ENCODE assay signal across 12 cellular contexts in the genomic region with DNA sequence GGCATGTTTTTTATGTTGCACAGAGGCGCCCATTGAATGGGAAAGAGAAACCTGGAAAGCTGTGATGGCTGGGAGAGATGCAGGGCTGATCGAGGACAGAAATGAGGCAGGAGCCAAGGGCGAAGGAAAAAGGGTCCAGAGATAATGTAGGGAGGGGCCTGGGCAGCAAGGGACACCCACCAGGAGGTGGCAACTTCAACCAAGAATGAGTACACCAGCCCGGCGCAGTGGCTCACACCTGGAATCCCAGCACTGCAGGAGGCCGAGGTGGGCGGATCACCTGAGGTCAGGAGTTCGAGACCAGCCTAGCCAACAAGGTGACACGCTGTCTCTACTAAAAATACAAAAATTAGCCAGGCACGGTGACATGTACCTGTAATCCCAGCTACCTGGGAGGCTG. TPM values are rescaled to one million over a fixed set of nuclear protein-coding genes. Genes with fewer than 3 reads are reported as not detected.
A peak's percentile ranks its signal among the peaks of the same experiment; 100 is the strongest.
DNase-seq lines count a peak whose midpoint lies in the region; ATAC-seq and TF ChIP-seq lines count a peak whose summit lies in the region.
"Had no signal": no experiment of that assay in that cellular context is flagged by ENCODE, and none has a peak within 500 bp of the region (broad histone marks: within the 10 kb centered on the region; RNA-seq: fewer than 3 reads in every experiment).

No MANE protein-coding gene starts in this region.

- peak overlapping the region; percentile 33 for H3K4me3 Mint-ChIP-seq in dendritic cell treated with granulocyte-macrophage colony-stimulating factor and Interleukin-4, amounts not matched to agents 40 ng/mL and 50 ng/mL, for 4 days
- H3K4me3 Mint-ChIP-seq in neural crest cell: peak overlapping the region; percentile 75
- H3K4me3 Mint-ChIP-seq: memory B cell had no signal

- no peak overlapping the region for H3K4me2 ChIP-seq in Karpas-422 (ENCODE audit: low read depth, low read length, poor library complexity, severe bottlenecking)

- DNase-seq in right atrium auricular region (ENCODE audit: low spot score): no peak
- DNase-seq in Right ventricle myocardium inferior (ENCODE audit: missing footprints): no peak
- DNase-seq in neural crest cell (ENCODE audit: low read depth, low spot score): no peak
- no peak for DNase-seq in vagina (ENCODE audit: extremely low spot score in 2 of 2)
- no peak for DNase-seq in anterior cingulate cortex (lab: John Stamatoyannopoulos, UW)
- no peak for DNase-seq in Karpas-422
- DNase-seq in NCI-H128 (lab: John Stamatoyannopoulos, UW; ENCODE audit: unreplicated experiment): no peak
- DNase-seq: BE2C, KG1, NCI-H526 had no signal

- intact Hi-C loops in Right ventricle myocardium inferior (cut with DNase I): loop anchor here (5.0 to 10.0 kb wide), 2 partner anchors 36 to 241 kb away; a partner anchor contains a TSS
- intact Hi-C loops in dendritic cell treated with granulocyte-macrophage colony-stimulating factor and Interleukin-4, amounts not matched to agents 40 ng/mL and 50 ng/mL, for 4 days (cut with micrococcal nuclease): loop anchor here (5.0 kb wide), 1 partner anchor 121 kb away; a partner anchor contains a TSS
- intact Hi-C loops in vagina (cut with DNase I): loop anchor here (10.0 kb wide), 4 partner anchors 49 to 289 kb away; a partner anchor contains a TSS

- no peaks in the 10 kb centered on the region for H3K9me2 ChIP-seq in Karpas-422 (replicated peaks; ENCODE audit: insufficient read depth, low read length)

- peaks cover 38% of the 10 kb centered on the region for H3K79me2 ChIP-seq in Karpas-422 (ENCODE audit: low read length)

- H3K27me3 Mint-ChIP-seq in dendritic cell treated with granulocyte-macrophage colony-stimulating factor and Interleukin-4, amounts not matched to agents 40 ng/mL and 50 ng/mL, for 4 days: no peaks in the 10 kb centered on the region
- peaks cover 4% of the 10 kb centered on the region for H3K27me3 Mint-ChIP-seq in neural crest cell (ENCODE audit: low read depth)
- H3K27me3 Mint-ChIP-seq: memory B cell had no signal

- TF ChIP-seq CTCF in right atrium auricular region (IDR thresholded peaks at IDR 0.05): no peak
- no peak for TF ChIP-seq CTCF in neural crest cell (conservative IDR thresholded peaks at IDR 0.05)
- no peak for TF ChIP-seq CTCF in vagina (IDR thresholded peaks at IDR 0.05)

- no peak for ATAC-seq in Right ventricle myocardium inferior

- H3K4me1 Mint-ChIP-seq in dendritic cell treated with granulocyte-macrophage colony-stimulating factor and Interleukin-4, amounts not matched to agents 40 ng/mL and 50 ng/mL, for 4 days (ENCODE audit: low read depth): peaks cover 70% of the 10 kb centered on the region
- H3K4me1 Mint-ChIP-seq in neural crest cell: peaks cover 51% of the 10 kb centered on the region

- no peaks in the 10 kb centered on the region for H3K9me3 ChIP-seq in right atrium auricular region
- H3K9me3 ChIP-seq in vagina: no peaks in the 10 kb centered on the region
- peaks cover 5% of the 10 kb centered on the region; the same call in 1 of the 2 replicates for H3K9me3 ChIP-seq in Karpas-422 (ENCODE audit: low read length)
- H3K9me3 ChIP-seq: BE2C had no signal

- H3K9ac ChIP-seq in Karpas-422 (ENCODE audit: low read length): no peak overlapping the region

- H3K36me3 ChIP-seq in right atrium auricular region (peaks cover 17% of the 10 kb centered on the region), vagina (peaks cover 0 to 8% of the 10 kb centered on the region in 2 donors), Karpas-422 (ENCODE audit: insufficient read depth, low read length) (peaks cover 5% of the 10 kb centered on the region; the same call in 1 of the 2 replicates)

- H4K20me1 ChIP-seq in Karpas-422 (ENCODE audit: insufficient read depth, low read depth, low read length): no peaks in the 10 kb centered on the region

- H3K36me3 Mint-ChIP-seq in dendritic cell treated with granulocyte-macrophage colony-stimulating factor and Interleukin-4, amounts not matched to agents 40 ng/mL and 50 ng/mL, for 4 days (ENCODE audit: low read depth): peaks cover 76% of the 10 kb centered on the region
- peaks cover 20% of the 10 kb centered on the region for H3K36me3 Mint-ChIP-seq in neural crest cell (ENCODE audit: low read depth)

- H3K4me1 ChIP-seq in right atrium auricular region: peaks cover 0 to 92% of the 10 kb centered on the region in 2 donors
- peaks cover 61% of the 10 kb centered on the region for H3K4me1 ChIP-seq in vagina
- H3K4me1 ChIP-seq in Karpas-422 (ENCODE audit: low read length): peaks cover 28% of the 10 kb centered on the region
- H3K4me1 ChIP-seq: BE2C had no signal

- H3K9me3 Mint-ChIP-seq in dendritic cell treated with granulocyte-macrophage colony-stimulating factor and Interleukin-4, amounts not matched to agents 40 ng/mL and 50 ng/mL, for 4 days: no peaks in the 10 kb centered on the region
- peaks cover 3% of the 10 kb centered on the region for H3K9me3 Mint-ChIP-seq in neural crest cell

- TF ChIP-seq POLR2A in vagina (IDR thresholded peaks at IDR 0.05): no peak

- peak overlapping the region; percentile 94 to 96 for H3K27ac ChIP-seq in right atrium auricular region
- peak overlapping the region; percentile 91 for H3K27ac ChIP-seq in vagina
- H3K27ac ChIP-seq in Karpas-422 (ENCODE audit: low read length): no peak overlapping the region

- H3K27me3 ChIP-seq in right atrium auricular region: no peaks in the 10 kb centered on the region
- H3K27me3 ChIP-seq in vagina: no peaks in the 10 kb centered on the region
- H3K27me3 ChIP-seq in Karpas-422 (ENCODE audit: low read length): no peaks in the 10 kb centered on the region
- H3K27me3 ChIP-seq: BE2C had no signal

- peak overlapping the region; percentile 91 for H3K27ac Mint-ChIP-seq in dendritic cell treated with granulocyte-macrophage colony-stimulating factor and Interleukin-4, amounts not matched to agents 40 ng/mL and 50 ng/mL, for 4 days
- no peak overlapping the region for H3K27ac Mint-ChIP-seq in neural crest cell (ENCODE audit: unreplicated experiment)

- H2AFZ ChIP-seq in Karpas-422 (ENCODE audit: low read length): no peak overlapping the region

- H3K4me3 ChIP-seq in right atrium auricular region (no peak overlapping the region), vagina (no peak overlapping the region), Karpas-422 (ENCODE audit: low read length) (no peak overlapping the region)

RNA-seq across cellular contexts. Expression of a gene that starts 4.0 kb away (rescaled TPM):
- 10 to 100 TPM; 22.0 to 25.9 TPM for total RNA-seq in right atrium auricular region
- 30.1 TPM for total RNA-seq in Right ventricle myocardium inferior
- 32.9 and 34.3 TPM in 2 replicates for total RNA-seq in neural crest cell
- total RNA-seq in vagina: 38.1 TPM
- total RNA-seq in Karpas-422 (2014; rRNA removed; shearing (Covaris generic); ENCODE audit: low replicate concordance): 7.9 and 9.5 TPM in 2 replicates

RNA-seq across cellular contexts. Expression of a gene that starts 26.5 kb away (rescaled TPM):
- total RNA-seq in right atrium auricular region: not detected
- total RNA-seq in Right ventricle myocardium inferior: not detected
- not detected in 2 replicates for total RNA-seq in neural crest cell
- total RNA-seq in vagina: not detected
- total RNA-seq in Karpas-422 (2014; rRNA removed; shearing (Covaris generic); ENCODE audit: low replicate concordance): not detected in 2 replicates
